Comparison of ENCODE assay signal across 1 cellular context in the genomic region with DNA sequence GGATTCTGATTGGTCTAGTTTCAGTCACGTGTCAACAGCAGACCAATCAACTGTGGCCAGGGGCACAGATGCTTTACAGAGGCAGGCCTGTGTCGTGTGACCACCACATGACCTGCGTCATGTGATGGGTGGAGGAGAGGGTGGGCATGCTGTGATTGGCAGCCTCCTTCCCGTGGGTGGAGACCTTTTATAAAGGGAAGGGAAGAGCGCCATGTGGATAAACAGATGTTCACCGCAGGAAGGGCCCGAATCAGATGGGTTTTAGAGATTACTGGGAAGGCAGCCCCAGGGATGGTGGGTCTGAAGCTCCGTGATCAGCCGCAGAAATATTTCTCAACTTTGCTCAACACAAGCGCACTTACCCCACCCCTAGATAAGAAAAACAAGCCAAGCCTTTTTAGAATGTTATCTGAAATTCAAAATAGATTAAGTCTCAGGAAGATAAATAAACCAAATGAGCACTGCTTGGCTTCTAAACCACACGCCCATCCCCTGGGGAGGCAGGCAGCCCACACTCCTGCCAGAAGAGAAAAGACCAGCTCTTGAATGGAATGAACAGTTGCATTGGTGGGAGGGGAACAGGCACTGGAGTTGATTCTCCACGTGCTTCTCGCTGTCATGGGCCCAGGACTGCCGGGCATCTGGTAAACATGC.
TF ChIP-seq lines count a peak whose summit lies in the region.

No MANE protein-coding gene starts in this region.

TF ChIP-seq in K562, 482 proteins besides CTCF, POLR2A, EP300 and RAD21 (continued from another document and continues in another):
- TF ChIP-seq, protein P1, sequence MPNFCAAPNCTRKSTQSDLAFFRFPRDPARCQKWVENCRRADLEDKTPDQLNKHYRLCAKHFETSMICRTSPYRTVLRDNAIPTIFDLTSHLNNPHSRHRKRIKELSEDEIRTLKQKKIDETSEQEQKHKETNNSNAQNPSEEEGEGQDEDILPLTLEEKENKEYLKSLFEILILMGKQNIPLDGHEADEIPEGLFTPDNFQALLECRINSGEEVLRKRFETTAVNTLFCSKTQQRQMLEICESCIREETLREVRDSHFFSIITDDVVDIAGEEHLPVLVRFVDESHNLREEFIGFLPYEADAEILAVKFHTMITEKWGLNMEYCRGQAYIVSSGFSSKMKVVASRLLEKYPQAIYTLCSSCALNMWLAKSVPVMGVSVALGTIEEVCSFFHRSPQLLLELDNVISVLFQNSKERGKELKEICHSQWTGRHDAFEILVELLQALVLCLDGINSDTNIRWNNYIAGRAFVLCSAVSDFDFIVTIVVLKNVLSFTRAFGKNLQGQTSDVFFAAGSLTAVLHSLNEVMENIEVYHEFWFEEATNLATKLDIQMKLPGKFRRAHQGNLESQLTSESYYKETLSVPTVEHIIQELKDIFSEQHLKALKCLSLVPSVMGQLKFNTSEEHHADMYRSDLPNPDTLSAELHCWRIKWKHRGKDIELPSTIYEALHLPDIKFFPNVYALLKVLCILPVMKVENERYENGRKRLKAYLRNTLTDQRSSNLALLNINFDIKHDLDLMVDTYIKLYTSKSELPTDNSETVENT (CRISPR knock-in tag; IDR thresholded peaks at IDR 0.05) = no peak
- TF ChIP-seq SMAD2 (IDR thresholded peaks at IDR 0.05; ENCODE audit: low read depth, low read length) (no peak), ILK (tag; IDR thresholded peaks at IDR 0.05; ENCODE audit: borderline replicate concordance, low read depth) (no peak), PHF20 (IDR thresholded peaks at IDR 0.05; ENCODE audit: partially characterized antibody) (no peak), ZNF696 (CRISPR knock-in tag; conservative IDR thresholded peaks at IDR 0.05) (no peak), ZNF133 (CRISPR knock-in tag; IDR thresholded peaks at IDR 0.05) (no peak), NFIX (CRISPR knock-in tag; IDR thresholded peaks at IDR 0.05; ENCODE audit: low read depth) (no peak), PPARD (CRISPR knock-in tag; IDR thresholded peaks at IDR 0.05) (no peak), MEIS2 (IDR thresholded peaks at IDR 0.05; ENCODE audit: partially characterized antibody) (peak; percentile 84), CBFB (CRISPR knock-in tag; IDR thresholded peaks at IDR 0.05) (no peak), HNRNPH1 (optimal IDR thresholded peaks at IDR 0.05; ENCODE audit: low read depth, low read length) (no peak), SRSF3 (IDR thresholded peaks at IDR 0.05; ENCODE audit: insufficient read depth, low read length) (no peak), BRF1 (IDR thresholded peaks at IDR 0.05; ENCODE audit: borderline replicate concordance, extremely low read depth, insufficient read length) (no peak), U2AF1 (optimal IDR thresholded peaks at IDR 0.05; ENCODE audit: low read depth, low read length) (no peak), PTTG1 (tag; IDR thresholded peaks at IDR 0.05; ENCODE audit: low read depth) (no peak), ELF4 (CRISPR knock-in tag; IDR thresholded peaks at IDR 0.05) (no peak), POLR3G (IDR thresholded peaks at IDR 0.05; ENCODE audit: extremely low read depth, insufficient read length, insufficient replicate concordance) (no peak), HLTF (IDR thresholded peaks at IDR 0.05) (no peak), ZNF121 (CRISPR knock-in tag; conservative IDR thresholded peaks at IDR 0.05) (no peak), ZNF707 (CRISPR knock-in tag; conservative IDR thresholded peaks at IDR 0.05) (no peak), MYNN (IDR thresholded peaks at IDR 0.05) (no peak), MYNN (CRISPR knock-in tag; IDR thresholded peaks at IDR 0.05) (no peak)
- TF ChIP-seq, protein P2, sequence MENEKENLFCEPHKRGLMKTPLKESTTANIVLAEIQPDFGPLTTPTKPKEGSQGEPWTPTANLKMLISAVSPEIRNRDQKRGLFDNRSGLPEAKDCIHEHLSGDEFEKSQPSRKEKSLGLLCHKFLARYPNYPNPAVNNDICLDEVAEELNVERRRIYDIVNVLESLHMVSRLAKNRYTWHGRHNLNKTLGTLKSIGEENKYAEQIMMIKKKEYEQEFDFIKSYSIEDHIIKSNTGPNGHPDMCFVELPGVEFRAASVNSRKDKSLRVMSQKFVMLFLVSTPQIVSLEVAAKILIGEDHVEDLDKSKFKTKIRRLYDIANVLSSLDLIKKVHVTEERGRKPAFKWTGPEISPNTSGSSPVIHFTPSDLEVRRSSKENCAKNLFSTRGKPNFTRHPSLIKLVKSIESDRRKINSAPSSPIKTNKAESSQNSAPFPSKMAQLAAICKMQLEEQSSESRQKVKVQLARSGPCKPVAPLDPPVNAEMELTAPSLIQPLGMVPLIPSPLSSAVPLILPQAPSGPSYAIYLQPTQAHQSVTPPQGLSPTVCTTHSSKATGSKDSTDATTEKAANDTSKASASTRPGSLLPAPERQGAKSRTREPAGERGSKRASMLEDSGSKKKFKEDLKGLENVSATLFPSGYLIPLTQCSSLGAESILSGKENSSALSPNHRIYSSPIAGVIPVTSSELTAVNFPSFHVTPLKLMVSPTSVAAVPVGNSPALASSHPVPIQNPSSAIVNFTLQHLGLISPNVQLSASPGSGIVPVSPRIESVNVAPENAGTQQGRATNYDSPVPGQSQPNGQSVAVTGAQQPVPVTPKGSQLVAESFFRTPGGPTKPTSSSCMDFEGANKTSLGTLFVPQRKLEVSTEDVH (IDR thresholded peaks at IDR 0.05; ENCODE audit: low read depth, partially characterized antibody) = no peak
- TF ChIP-seq, protein P3, sequence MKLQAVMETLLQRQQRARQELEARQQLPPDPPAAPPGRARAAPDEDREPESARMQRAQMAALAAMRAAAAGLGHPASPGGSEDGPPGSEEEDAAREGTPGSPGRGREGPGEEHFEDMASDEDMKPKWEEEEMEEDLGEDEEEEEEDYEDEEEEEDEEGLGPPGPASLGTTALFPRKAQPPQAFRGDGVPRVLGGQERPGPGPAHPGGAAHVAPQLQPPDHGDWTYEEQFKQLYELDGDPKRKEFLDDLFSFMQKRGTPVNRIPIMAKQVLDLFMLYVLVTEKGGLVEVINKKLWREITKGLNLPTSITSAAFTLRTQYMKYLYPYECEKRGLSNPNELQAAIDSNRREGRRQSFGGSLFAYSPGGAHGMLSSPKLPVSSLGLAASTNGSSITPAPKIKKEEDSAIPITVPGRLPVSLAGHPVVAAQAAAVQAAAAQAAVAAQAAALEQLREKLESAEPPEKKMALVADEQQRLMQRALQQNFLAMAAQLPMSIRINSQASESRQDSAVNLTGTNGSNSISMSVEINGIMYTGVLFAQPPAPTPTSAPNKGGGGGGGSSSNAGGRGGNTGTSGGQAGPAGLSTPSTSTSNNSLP (IDR thresholded peaks at IDR 0.05; ENCODE audit: borderline replicate concordance, low read depth, low read length) = no peak; the same call in 1 of the 2 replicates
- TF ChIP-seq, protein P4, sequence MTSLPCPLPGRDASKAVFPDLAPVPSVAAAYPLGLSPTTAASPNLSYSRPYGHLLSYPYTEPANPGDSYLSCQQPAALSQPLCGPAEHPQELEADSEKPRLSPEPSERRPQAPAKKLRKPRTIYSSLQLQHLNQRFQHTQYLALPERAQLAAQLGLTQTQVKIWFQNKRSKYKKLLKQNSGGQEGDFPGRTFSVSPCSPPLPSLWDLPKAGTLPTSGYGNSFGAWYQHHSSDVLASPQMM (CRISPR knock-in tag; IDR thresholded peaks at IDR 0.05) = no peak
- TF ChIP-seq, protein P5, sequence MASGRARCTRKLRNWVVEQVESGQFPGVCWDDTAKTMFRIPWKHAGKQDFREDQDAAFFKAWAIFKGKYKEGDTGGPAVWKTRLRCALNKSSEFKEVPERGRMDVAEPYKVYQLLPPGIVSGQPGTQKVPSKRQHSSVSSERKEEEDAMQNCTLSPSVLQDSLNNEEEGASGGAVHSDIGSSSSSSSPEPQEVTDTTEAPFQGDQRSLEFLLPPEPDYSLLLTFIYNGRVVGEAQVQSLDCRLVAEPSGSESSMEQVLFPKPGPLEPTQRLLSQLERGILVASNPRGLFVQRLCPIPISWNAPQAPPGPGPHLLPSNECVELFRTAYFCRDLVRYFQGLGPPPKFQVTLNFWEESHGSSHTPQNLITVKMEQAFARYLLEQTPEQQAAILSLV (tag; IDR thresholded peaks at IDR 0.05) = no peak
- TF ChIP-seq, protein P6, sequence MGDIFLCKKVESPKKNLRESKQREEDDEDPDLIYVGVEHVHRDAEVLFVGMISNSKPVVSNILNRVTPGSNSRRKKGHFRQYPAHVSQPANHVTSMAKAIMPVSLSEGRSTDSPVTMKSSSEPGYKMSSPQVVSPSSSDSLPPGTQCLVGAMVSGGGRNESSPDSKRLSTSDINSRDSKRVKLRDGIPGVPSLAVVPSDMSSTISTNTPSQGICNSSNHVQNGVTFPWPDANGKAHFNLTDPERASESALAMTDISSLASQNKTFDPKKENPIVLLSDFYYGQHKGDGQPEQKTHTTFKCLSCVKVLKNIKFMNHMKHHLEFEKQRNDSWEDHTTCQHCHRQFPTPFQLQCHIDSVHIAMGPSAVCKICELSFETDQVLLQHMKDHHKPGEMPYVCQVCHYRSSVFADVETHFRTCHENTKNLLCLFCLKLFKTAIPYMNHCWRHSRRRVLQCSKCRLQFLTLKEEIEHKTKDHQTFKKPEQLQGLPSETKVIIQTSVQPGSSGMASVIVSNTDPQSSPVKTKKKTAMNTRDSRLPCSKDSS (IDR thresholded peaks at IDR 0.05; ENCODE audit: low read depth, partially characterized antibody) = no peak
- TF ChIP-seq, protein P7, sequence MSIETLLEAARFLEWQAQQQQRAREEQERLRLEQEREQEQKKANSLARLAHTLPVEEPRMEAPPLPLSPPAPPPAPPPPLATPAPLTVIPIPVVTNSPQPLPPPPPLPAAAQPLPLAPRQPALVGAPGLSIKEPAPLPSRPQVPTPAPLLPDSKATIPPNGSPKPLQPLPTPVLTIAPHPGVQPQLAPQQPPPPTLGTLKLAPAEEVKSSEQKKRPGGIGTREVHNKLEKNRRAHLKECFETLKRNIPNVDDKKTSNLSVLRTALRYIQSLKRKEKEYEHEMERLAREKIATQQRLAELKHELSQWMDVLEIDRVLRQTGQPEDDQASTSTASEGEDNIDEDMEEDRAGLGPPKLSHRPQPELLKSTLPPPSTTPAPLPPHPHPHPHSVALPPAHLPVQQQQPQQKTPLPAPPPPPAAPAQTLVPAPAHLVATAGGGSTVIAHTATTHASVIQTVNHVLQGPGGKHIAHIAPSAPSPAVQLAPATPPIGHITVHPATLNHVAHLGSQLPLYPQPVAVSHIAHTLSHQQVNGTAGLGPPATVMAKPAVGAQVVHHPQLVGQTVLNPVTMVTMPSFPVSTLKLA (conservative IDR thresholded peaks at IDR 0.05) = peak; percentile 38 to 72; a peak in 2 of 4 replicates
- TF ChIP-seq, protein P8, sequence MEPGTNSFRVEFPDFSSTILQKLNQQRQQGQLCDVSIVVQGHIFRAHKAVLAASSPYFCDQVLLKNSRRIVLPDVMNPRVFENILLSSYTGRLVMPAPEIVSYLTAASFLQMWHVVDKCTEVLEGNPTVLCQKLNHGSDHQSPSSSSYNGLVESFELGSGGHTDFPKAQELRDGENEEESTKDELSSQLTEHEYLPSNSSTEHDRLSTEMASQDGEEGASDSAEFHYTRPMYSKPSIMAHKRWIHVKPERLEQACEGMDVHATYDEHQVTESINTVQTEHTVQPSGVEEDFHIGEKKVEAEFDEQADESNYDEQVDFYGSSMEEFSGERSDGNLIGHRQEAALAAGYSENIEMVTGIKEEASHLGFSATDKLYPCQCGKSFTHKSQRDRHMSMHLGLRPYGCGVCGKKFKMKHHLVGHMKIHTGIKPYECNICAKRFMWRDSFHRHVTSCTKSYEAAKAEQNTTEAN (CRISPR knock-in tag; IDR thresholded peaks at IDR 0.05) = no peak
- TF ChIP-seq, protein P9, sequence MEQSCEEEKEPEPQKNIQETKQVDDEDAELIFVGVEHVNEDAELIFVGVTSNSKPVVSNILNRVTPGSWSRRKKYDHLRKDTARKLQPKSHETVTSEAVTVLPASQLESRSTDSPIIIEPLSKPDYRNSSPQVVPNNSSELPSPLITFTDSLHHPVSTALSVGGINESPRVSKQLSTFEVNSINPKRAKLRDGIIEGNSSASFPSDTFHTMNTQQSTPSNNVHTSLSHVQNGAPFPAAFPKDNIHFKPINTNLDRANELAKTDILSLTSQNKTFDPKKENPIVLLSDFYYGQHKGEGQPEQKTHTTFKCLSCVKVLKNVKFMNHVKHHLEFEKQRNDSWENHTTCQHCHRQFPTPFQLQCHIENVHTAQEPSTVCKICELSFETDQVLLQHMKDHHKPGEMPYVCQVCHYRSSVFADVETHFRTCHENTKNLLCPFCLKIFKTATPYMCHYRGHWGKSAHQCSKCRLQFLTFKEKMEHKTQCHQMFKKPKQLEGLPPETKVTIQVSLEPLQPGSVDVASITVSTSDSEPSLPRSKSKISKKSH (CRISPR knock-in tag; IDR thresholded peaks at IDR 0.05) = no peak
- TF ChIP-seq, protein P10, sequence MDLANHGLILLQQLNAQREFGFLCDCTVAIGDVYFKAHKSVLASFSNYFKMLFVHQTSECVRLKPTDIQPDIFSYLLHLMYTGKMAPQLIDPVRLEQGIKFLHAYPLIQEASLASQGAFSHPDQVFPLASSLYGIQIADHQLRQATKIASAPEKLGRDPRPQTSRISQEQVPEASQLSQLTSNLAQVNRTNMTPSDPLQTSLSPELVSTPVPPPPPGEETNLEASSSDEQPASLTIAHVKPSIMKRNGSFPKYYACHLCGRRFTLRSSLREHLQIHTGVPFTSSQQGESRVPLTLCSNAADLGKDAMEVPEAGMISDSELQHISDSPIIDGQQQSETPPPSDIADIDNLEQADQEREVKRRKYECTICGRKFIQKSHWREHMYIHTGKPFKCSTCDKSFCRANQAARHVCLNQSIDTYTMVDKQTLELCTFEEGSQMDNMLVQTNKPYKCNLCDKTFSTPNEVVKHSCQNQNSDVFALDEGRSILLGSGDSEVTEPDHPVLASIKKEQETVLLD (IDR thresholded peaks at IDR 0.05) = no peak
- TF ChIP-seq, protein P11, sequence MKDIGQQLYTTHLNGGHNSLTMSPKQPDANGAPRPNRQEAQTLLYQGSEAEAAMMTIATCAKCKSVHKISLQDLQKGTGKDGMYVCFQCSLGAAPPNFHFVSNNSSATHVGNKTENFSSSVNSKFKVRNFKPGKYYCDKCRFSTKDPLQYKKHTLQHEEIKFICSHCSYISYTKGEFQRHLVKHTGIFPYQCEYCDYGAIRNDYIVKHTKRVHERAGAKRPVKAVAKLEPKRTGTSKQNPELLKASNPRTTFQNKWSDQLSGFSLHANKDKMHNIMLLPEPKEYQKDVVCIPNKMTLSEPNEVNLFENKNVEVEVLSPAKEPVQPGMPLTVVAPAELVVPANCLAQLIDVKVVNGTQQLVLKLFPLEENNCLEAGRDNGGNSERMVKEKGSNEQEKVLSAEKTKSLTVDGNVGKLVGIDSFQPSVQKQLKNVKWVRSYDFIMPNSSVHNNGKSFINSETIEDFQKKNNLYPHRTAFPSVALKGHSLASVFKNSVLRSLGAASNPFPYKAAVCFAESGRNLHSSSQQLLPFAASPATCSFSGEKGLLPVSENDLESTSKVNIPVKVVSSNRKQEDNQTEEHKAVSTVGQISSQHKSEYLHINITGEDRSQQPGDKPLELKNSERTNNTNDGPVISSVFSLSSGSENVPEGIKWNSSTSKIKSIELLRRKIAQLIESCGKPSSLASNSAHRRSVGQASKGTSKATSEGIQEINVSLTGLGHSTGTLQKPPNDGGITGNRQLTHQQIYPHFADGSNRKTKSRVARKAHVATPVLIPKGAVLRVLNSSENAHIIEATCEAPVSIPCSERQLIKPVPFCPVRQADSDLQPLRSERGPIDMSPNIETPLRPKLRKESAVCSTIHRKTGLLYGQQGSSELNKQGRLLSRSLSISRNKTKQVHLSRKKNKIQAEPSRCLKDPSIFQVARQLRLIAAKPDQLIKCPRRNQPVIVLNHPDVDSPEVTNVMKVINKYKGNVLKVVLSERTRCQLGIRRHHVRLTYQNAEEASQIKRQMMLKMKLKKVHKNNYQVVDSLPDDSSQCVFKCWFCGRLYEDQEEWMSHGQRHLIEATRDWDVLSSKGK (CRISPR knock-in tag; IDR thresholded peaks at IDR 0.05) = no peak
- TF ChIP-seq, protein P12, sequence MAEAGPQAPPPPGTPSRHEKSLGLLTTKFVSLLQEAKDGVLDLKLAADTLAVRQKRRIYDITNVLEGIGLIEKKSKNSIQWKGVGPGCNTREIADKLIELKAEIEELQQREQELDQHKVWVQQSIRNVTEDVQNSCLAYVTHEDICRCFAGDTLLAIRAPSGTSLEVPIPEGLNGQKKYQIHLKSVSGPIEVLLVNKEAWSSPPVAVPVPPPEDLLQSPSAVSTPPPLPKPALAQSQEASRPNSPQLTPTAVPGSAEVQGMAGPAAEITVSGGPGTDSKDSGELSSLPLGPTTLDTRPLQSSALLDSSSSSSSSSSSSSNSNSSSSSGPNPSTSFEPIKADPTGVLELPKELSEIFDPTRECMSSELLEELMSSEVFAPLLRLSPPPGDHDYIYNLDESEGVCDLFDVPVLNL (CRISPR knock-in tag; IDR thresholded peaks at IDR 0.05; ENCODE audit: low read depth) = no peak
